ENCODE assay signal across 17 cellular contexts in genomic region chr17:41451154-41451728, GRCh38. TPM values are rescaled to one million over a fixed set of nuclear protein-coding genes. Genes with fewer than 3 reads are reported as not detected.
"Had no signal": no experiment of that assay in that cellular context is flagged by ENCODE, and none has a peak within 500 bp of the region (broad histone marks: within the 10 kb centered on the region; RNA-seq: fewer than 3 reads in every experiment).

No MANE protein-coding gene starts in this region.

- H3K9me3 ChIP-seq: adrenal gland, breast epithelium, left lung, thoracic aorta had no signal

- H3K36me3 ChIP-seq: adrenal gland, breast epithelium, left lung, right atrium auricular region, spleen, thoracic aorta had no signal

- H3K27ac ChIP-seq: adrenal gland, breast epithelium, left lung, right atrium auricular region, spleen, thoracic aorta had no signal

- H3K4me1 ChIP-seq: breast epithelium, left lung, right atrium auricular region, spleen had no signal

- ATAC-seq: activated CD8-positive, alpha-beta T cell treated with anti-CD3 and anti-CD28 coated beads for 36 hours; left lung had no signal

- H3K27me3 ChIP-seq: adrenal gland, breast epithelium, right atrium auricular region had no signal

- H3K4me3 ChIP-seq: adrenal gland, breast epithelium, left lung, right atrium auricular region, spleen, thoracic aorta had no signal

- DNase-seq: activated CD8-positive, alpha-beta T cell treated with anti-CD3 and anti-CD28 coated beads for 36 hours; activated naive CD4-positive, alpha-beta T cell treated with anti-CD3 and anti-CD28 coated beads for 36 hours; adrenal gland; left lung; mesenchymal stem cell; spleen; stimulated activated CD4-positive, alpha-beta T cell treated with anti-CD3 and anti-CD28 coated beads, Interleukin-2, amount 100 ng/mL, for 24 hours had no signal

- FAIRE-seq: endothelial cell of umbilical vein, islet of Langerhans had no signal

RNA-seq across cellular contexts. Expression of gene KRT38, which starts 10.5 kb away (rescaled TPM):
- total RNA-seq: activated CD8-positive, alpha-beta T cell treated with anti-CD3 and anti-CD28 coated beads for 36 hours; activated naive CD4-positive, alpha-beta T cell treated with anti-CD3 and anti-CD28 coated beads for 36 hours; adrenal gland; breast epithelium; chondrocyte; endothelial cell of umbilical vein; glomerular endothelial cell; left lung; neural crest cell; right atrium auricular region; thoracic aorta; urinary bladder had no signal
- polyA plus RNA-seq: adrenal gland, endothelial cell of umbilical vein, spleen, urinary bladder had no signal

RNA-seq across cellular contexts. Expression of gene KRT32, which starts 15.9 kb away (rescaled TPM):
- total RNA-seq: activated CD8-positive, alpha-beta T cell treated with anti-CD3 and anti-CD28 coated beads for 36 hours; activated naive CD4-positive, alpha-beta T cell treated with anti-CD3 and anti-CD28 coated beads for 36 hours; adrenal gland; chondrocyte; endothelial cell of umbilical vein; glomerular endothelial cell; left lung; neural crest cell; right atrium auricular region; spleen; thoracic aorta; urinary bladder had no signal
- polyA plus RNA-seq: adrenal gland, endothelial cell of umbilical vein, spleen, urinary bladder had no signal

RNA-seq across cellular contexts. Expression of gene KRT37, which starts 26.9 kb away (rescaled TPM):
- total RNA-seq: activated CD8-positive, alpha-beta T cell treated with anti-CD3 and anti-CD28 coated beads for 36 hours; activated naive CD4-positive, alpha-beta T cell treated with anti-CD3 and anti-CD28 coated beads for 36 hours; adrenal gland; breast epithelium; chondrocyte; endothelial cell of umbilical vein; fibroblast of lung; glomerular endothelial cell; left lung; neural crest cell; right atrium auricular region; spleen; thoracic aorta; urinary bladder had no signal
- polyA plus RNA-seq: adrenal gland, endothelial cell of umbilical vein, fibroblast of lung, spleen, urinary bladder had no signal

RNA-seq across cellular contexts. Expression of gene KRT35, which starts 29.7 kb away (rescaled TPM):
- total RNA-seq: activated CD8-positive, alpha-beta T cell treated with anti-CD3 and anti-CD28 coated beads for 36 hours; activated naive CD4-positive, alpha-beta T cell treated with anti-CD3 and anti-CD28 coated beads for 36 hours; adrenal gland; breast epithelium; chondrocyte; endothelial cell of umbilical vein; fibroblast of lung; glomerular endothelial cell; left lung; neural crest cell; right atrium auricular region; thoracic aorta; urinary bladder had no signal
- polyA plus RNA-seq: adrenal gland, endothelial cell of umbilical vein, fibroblast of lung, urinary bladder had no signal

RNA-seq across cellular contexts. Expression of gene KRT36, which starts 38.5 kb away (rescaled TPM):
- total RNA-seq: activated CD8-positive, alpha-beta T cell treated with anti-CD3 and anti-CD28 coated beads for 36 hours; activated naive CD4-positive, alpha-beta T cell treated with anti-CD3 and anti-CD28 coated beads for 36 hours; breast epithelium; chondrocyte; endothelial cell of umbilical vein; fibroblast of lung; glomerular endothelial cell; left lung; neural crest cell; right atrium auricular region; thoracic aorta; urinary bladder had no signal
- polyA plus RNA-seq: adrenal gland, urinary bladder had no signal
